7 cellular contexts compared by ENCODE assay signal in the genomic region with DNA sequence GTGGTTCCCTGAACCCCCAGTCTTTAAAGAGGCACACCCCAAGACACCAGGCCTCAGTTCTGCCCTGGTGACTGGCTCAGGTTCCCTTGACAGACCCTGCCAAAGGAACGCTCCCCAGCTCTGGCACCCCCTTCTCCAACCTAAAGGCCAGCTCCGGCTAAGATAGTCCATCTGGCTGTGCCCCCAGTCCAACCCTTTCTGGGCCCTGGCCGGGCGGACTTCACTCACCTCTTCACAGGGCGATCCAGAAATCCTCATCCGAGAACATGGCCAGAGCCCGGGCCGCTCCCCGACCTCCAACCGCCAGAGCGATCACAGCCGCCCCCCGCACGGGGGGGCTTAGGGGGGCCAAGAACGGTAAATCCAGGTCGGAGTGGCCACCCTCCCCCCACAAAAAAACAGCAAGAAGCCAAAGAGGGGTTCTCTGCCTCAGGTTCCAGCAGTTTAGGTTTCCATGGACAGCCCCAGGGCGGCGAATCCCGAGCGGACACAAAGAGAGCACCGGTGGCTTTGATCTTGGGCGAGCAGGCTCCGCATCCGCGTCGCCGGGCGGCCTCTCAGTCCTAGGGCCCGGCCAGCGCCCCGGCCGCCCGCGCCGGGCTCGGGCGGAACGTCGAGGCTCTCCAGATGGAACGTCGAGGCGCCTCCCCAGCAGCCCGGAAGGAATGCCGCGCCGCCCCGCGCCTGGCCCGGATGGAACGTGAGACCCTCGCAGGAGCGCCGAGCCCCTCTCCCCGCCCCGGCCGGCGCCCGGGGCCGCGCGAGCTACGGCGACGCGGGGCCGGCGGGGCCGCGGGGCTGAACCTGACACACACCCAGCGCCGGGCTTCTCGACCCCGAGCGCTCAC. TPM values are rescaled to one million over a fixed set of nuclear protein-coding genes. Genes with fewer than 3 reads are reported as not detected.
A peak's percentile ranks its signal among the peaks of the same experiment; 100 is the strongest.
DNase-seq lines count a peak whose midpoint lies in the region; ATAC-seq and TF ChIP-seq lines count a peak whose summit lies in the region.

No MANE protein-coding gene starts in this region.

- H3K4me1 ChIP-seq in HCT116 (ENCODE audit: control insufficient read depth in 1 of 2, insufficient read depth in 2 of 2, low read length in 2 of 2): peaks cover 17 to 48% of the 10 kb centered on the region in 2 experiments
- H3K4me1 ChIP-seq in stomach smooth muscle (ENCODE audit: control insufficient read depth, insufficient read depth, low read length): peaks cover 52% of the 10 kb centered on the region

- peaks cover 4 to 6% of the 10 kb centered on the region in 2 experiments; a peak in 1 of 4 replicates for H3K36me3 ChIP-seq in HCT116 (ENCODE audit: control insufficient read depth in 1 of 2, insufficient read depth in 2 of 2, low read length in 2 of 2)
- H3K36me3 ChIP-seq in stomach smooth muscle (ENCODE audit: control insufficient read depth in 2 of 2, insufficient read depth in 2 of 2, low read length in 2 of 2): peaks cover 5 to 7% of the 10 kb centered on the region in 2 donors

- H3K9ac ChIP-seq in HCT116 (ENCODE audit: low read length) (peak overlapping the region; percentile 97), stomach smooth muscle (ENCODE audit: low read length in 2 of 2) (peak overlapping the region; percentile 94 to 95)

- no peaks in the 10 kb centered on the region for H3K9me3 ChIP-seq in HCT116 (ENCODE audit: control insufficient read depth in 1 of 2, insufficient read depth in 1 of 2, low read depth in 1 of 2, low read length in 2 of 2)
- no peaks in the 10 kb centered on the region for H3K9me3 ChIP-seq in stomach smooth muscle (ENCODE audit: control insufficient read depth in 2 of 2, low read length in 2 of 2)

- BruUV-seq in HCT116 (replicated peaks; lab: Mats Ljungman, UMichigan): no TSS peak

- H3K4me3 ChIP-seq in HCT116 (replicated peaks in 1 of 2; ENCODE audit: low read depth in 1 of 2, low read length in 2 of 2) (peak overlapping the region; percentile 76 to 92), stomach smooth muscle (ENCODE audit: low read length in 2 of 2) (peak overlapping the region; percentile 89 to 91)

- TF ChIP-seq CTCF in HCT116 (IDR thresholded peaks at IDR 0.05 in 2 of 3, conservative IDR thresholded peaks at IDR 0.05 in 1 of 3; ENCODE audit: borderline replicate concordance in 1 of 3, insufficient read depth in 1 of 3, low read depth in 2 of 3, low read length in 2 of 3): no peak

- ATAC-seq in HCT116: peak; percentile 4; the same call in 1 of the 2 replicates
- ATAC-seq in left colon: peak; percentile 20

- CTCF ChIA-PET in HCT116 (lab: Charles Lee): interaction anchor here (1.2 kb wide), 1 partner anchor 40 kb away, joined by 3 read pairs; no protein-coding TSS in a partner anchor

- peak; percentile 11 for TF ChIP-seq POLR2A in GM10847 (IDR thresholded peaks at IDR 0.05; ENCODE audit: extremely low read depth, insufficient read length)
- TF ChIP-seq POLR2A in HCT116 (IDR thresholded peaks at IDR 0.05; ENCODE audit: borderline replicate concordance, extremely low read depth, insufficient read depth, insufficient read length): no peak

- RAD21 ChIA-PET in HCT116 (lab: Charles Lee; ENCODE audit: low non-redundant PET in 1 of 2, low total read pairs in 2 of 2, uncharacterized antibody in 2 of 2, unreplicated experiment in 2 of 2): no interaction called here

- peaks cover 68% of the 10 kb centered on the region for H3K79me2 ChIP-seq in HCT116 (ENCODE audit: insufficient read depth, low read length)

- in situ Hi-C loops in T47D (cut with HindIII; ENCODE audit: low pct_unique_long_range_greater_than_20kb, low sequenced_read_pairs): no loop called here

- POLR2A ChIA-PET in HCT116 (lab: Charles Lee): no interaction called here

- peak overlapping the region; percentile 97 for H3K4me2 ChIP-seq in HCT116 (ENCODE audit: low read length)

- H4K20me1 ChIP-seq in HCT116 (ENCODE audit: insufficient read depth): no peaks in the 10 kb centered on the region

- no peaks in the 10 kb centered on the region for H3K9me2 ChIP-seq in HCT116 (ENCODE audit: insufficient read depth)

- H3K27ac ChIP-seq in HCT116 (ENCODE audit: low read depth, low read length) (peak overlapping the region; percentile 89), stomach smooth muscle (ENCODE audit: low read length) (peak overlapping the region; percentile 95)

- no peaks in the 10 kb centered on the region for H3K27me3 ChIP-seq in HCT116 (ENCODE audit: insufficient read depth, low read length)
- no peaks in the 10 kb centered on the region for H3K27me3 ChIP-seq in stomach smooth muscle (ENCODE audit: control insufficient read depth in 1 of 2, insufficient read depth in 2 of 2, low read length in 2 of 2)

- DNase-seq in HCT116 (ENCODE audit: low read depth, low spot score): no peak
- DNase-seq in NCI-H69 (lab: John Stamatoyannopoulos, UW): peak; percentile 68
- DNase-seq in T47D (ENCODE audit: low read depth in 1 of 2, low spot score in 1 of 2): peak; percentile 33 to 62
- DNase-seq in left colon: peak in 1 of 2 donors; percentile 45
- DNase-seq in effector CD4-positive, alpha-beta T cell: no peak

- intact Hi-C loops in HCT116 (cut with micrococcal nuclease) (no loop called here), left colon (cut with DNase I, micrococcal nuclease) (no loop called here)

- no peak overlapping the region for H2AFZ ChIP-seq in HCT116 (ENCODE audit: low read depth, low read length, poor library complexity, severe bottlenecking)

- no peak for TF ChIP-seq RAD21 in HCT116 (IDR thresholded peaks at IDR 0.05; ENCODE audit: low read depth)

TF ChIP-seq in HCT116, 20 proteins besides CTCF, POLR2A, EP300 and RAD21:
- peak; percentile 92 for TF ChIP-seq TCF7L2 (IDR thresholded peaks at IDR 0.05; ENCODE audit: borderline replicate concordance, extremely low read depth, insufficient read depth, insufficient read length)
- TF ChIP-seq SIN3A (IDR thresholded peaks at IDR 0.05; ENCODE audit: low read depth): no peak
- no peak for TF ChIP-seq CBX3 (IDR thresholded peaks at IDR 0.05; ENCODE audit: low read depth)

RNA-seq across cellular contexts. Expression of a gene that starts 1.0 kb away (rescaled TPM):
- 71.3 TPM for total RNA-seq in HCT116 (2021; ENCODE audit: unreplicated experiment)
- polyA plus RNA-seq in HCT116 (2012): 48.0 and 54.6 TPM in 2 replicates
- 10 to 100 TPM; 68.8 to 82.8 TPM for total RNA-seq in left colon

RNA-seq across cellular contexts. Expression of a gene that starts 10.2 kb away (rescaled TPM):
- total RNA-seq in HCT116 (2021; ENCODE audit: unreplicated experiment): 2.8 TPM
- 2.9 and 4.2 TPM in 2 replicates for polyA plus RNA-seq in HCT116 (2012)
- total RNA-seq in left colon: not detected

RNA-seq across cellular contexts. Expression of a gene that starts 35.0 kb away (rescaled TPM):
- total RNA-seq in HCT116 (2021; ENCODE audit: unreplicated experiment): 0.22 TPM
- 0.05 and 0.09 TPM in 2 replicates for polyA plus RNA-seq in HCT116 (2012)
- total RNA-seq in left colon: under 1 TPM; 0.31 to 0.50 TPM

RNA-seq across cellular contexts. Expression of a gene that starts 41.0 kb away (rescaled TPM):
- 64.6 TPM for total RNA-seq in HCT116 (2021; ENCODE audit: unreplicated experiment)
- polyA plus RNA-seq in HCT116 (2012): 55.8 and 63.1 TPM in 2 replicates
- 10 to 100 TPM; 52.0 to 53.9 TPM for total RNA-seq in left colon

RNA-seq across cellular contexts. Expression of a gene that starts 51.0 kb away (rescaled TPM):
- total RNA-seq in HCT116 (2021; ENCODE audit: unreplicated experiment) (44.4 TPM), left colon (10 to 100 TPM; 44.7 to 49.6 TPM)
- polyA plus RNA-seq in HCT116 (2012): 45.9 and 50.5 TPM in 2 replicates

Comparison
In these comparisons a context has a peak if more than half of its experiments do, and no peak if none do; other contexts are left out.
1. DNase-seq: peak in NCI-H69 (single experiment) and T47D (2 of 2); none in HCT116 (single experiment) and effector CD4-positive, alpha-beta T cell (single experiment).